ENCODE assay signal across 8 cellular contexts in genomic region chrX:41922125-41922521, GRCh38. TPM values are rescaled to one million over a fixed set of nuclear protein-coding genes. Genes with fewer than 3 reads are reported as not detected.
A peak's percentile ranks its signal among the peaks of the same experiment; 100 is the strongest.
DNase-seq lines count a peak whose midpoint lies in the region; ATAC-seq, FAIRE-seq and TF ChIP-seq lines count a peak whose summit lies in the region.

No MANE protein-coding gene starts in this region.

- peaks cover 31% of the 10 kb centered on the region for H3K27me3 Mint-ChIP-seq in MCF 10A (ENCODE audit: insufficient read depth, unreplicated experiment)

- peak overlapping the region; percentile 88 for H3K27ac Mint-ChIP-seq in MCF 10A (ENCODE audit: low read depth, unreplicated experiment)

- H3K27me3 ChIP-seq in ACC112 (ENCODE audit: insufficient read depth, low read length) = no peaks in the 10 kb centered on the region
- no peaks in the 10 kb centered on the region for H3K27me3 ChIP-seq in suprapubic skin

- no peak overlapping the region for H2AFZ ChIP-seq in ACC112 (ENCODE audit: low read length, unreplicated experiment)

- no peaks in the 10 kb centered on the region for H3K9me3 ChIP-seq in suprapubic skin

- TF ChIP-seq POLR2A in GM12892 (IDR thresholded peaks at IDR 0.05; ENCODE audit: low read depth, low read length) = no peak
- no peak for TF ChIP-seq POLR2A in suprapubic skin (IDR thresholded peaks at IDR 0.05)

- ATAC-seq in GM21515 (IDR thresholded peaks at IDR 0.05; ENCODE audit: unreplicated experiment) = no peak
- ATAC-seq in GM19324 (IDR thresholded peaks at IDR 0.05; ENCODE audit: low FRiP score, unreplicated experiment) = no peak

- 35% methylated on average over 12 of the region's 12 CpGs for WGBS in suprapubic skin

- DNase-seq in GM12892 (ENCODE audit: insufficient read length) (no peak), RKO (ENCODE audit: low spot score) (peak; percentile 50), MCF 10A (ENCODE audit: unreplicated experiment) (peak; percentile 42), medulla oblongata (ENCODE audit: extremely low spot score) (peak; percentile 25), suprapubic skin (ENCODE audit: low spot score in 2 of 2) (no peak)

- no peak for TF ChIP-seq CTCF in MCF 10A (IDR thresholded peaks at IDR 0.05; ENCODE audit: unreplicated experiment)
- no peak for TF ChIP-seq CTCF in suprapubic skin (IDR thresholded peaks at IDR 0.05)

- H3K79me2 ChIP-seq in ACC112 (ENCODE audit: control insufficient read depth, insufficient read depth, low read length, unreplicated experiment) = peaks cover 51% of the 10 kb centered on the region

- H3K4me3 ChIP-seq in ACC112 (ENCODE audit: low read depth, low read length) = peak overlapping the region; percentile 93
- peak overlapping the region; percentile 62 for H3K4me3 ChIP-seq in suprapubic skin

- H3K27ac ChIP-seq in ACC112 (ENCODE audit: low read depth, low read length) (peak overlapping the region; percentile 16), suprapubic skin (peak overlapping the region; percentile 85)

- no peak for TF ChIP-seq EP300 in suprapubic skin (IDR thresholded peaks at IDR 0.05)

- no peaks in the 10 kb centered on the region for H3K4me1 Mint-ChIP-seq in MCF 10A (ENCODE audit: insufficient read depth, unreplicated experiment)

- CTCF ChIA-PET in MCF 10A (lab: Yijun Ruan, JAX) = interaction anchor here (0.7 to 1.1 kb wide), 2 partner anchors 27 to 34 kb away, joined by 3 to 5 read pairs; no protein-coding TSS in a partner anchor

- H3K36me3 ChIP-seq in ACC112 (ENCODE audit: insufficient read depth, low read length) (no peaks in the 10 kb centered on the region), suprapubic skin (no peaks in the 10 kb centered on the region)

- BruUV-seq in MCF 10A (replicated peaks; lab: Mats Ljungman, UMichigan) = no TSS peak

- peak overlapping the region; percentile 82 for H3K4me3 Mint-ChIP-seq in MCF 10A (ENCODE audit: unreplicated experiment)

- peak; percentile 27 for FAIRE-seq in GM12892 (lab: Jason Lieb, UNC)

- POLR2A ChIA-PET in MCF 10A (lab: Yijun Ruan, JAX) = interaction anchor here (0.6 to 1.1 kb wide), 4 partner anchors 16 to 761 kb away, joined by 3 to 6 read pairs (median 3); no protein-coding TSS in a partner anchor

- H3K4me1 ChIP-seq in ACC112 (ENCODE audit: control insufficient read depth, insufficient read depth, low read length, unreplicated experiment) = no peaks in the 10 kb centered on the region
- H3K4me1 ChIP-seq in suprapubic skin = peaks cover 4% of the 10 kb centered on the region

- no peaks in the 10 kb centered on the region for H3K9me3 Mint-ChIP-seq in MCF 10A (ENCODE audit: unreplicated experiment)

- intact Hi-C loops in MCF 10A (cut with micrococcal nuclease) = loop anchor here (5.0 kb wide), 1 partner anchor 125 kb away; no protein-coding TSS in a partner anchor

- H3K36me3 Mint-ChIP-seq in MCF 10A (ENCODE audit: insufficient read depth, unreplicated experiment) = no peaks in the 10 kb centered on the region

RNA-seq across cellular contexts. Expression of gene CASK, which starts 1.2 kb away (rescaled TPM):
- 7.0 TPM for polyA plus RNA-seq in GM12892 (2012; ENCODE audit: missing spikeins)
- total RNA-seq in MCF 10A (2022) = 34.9 and 43.2 TPM in 2 replicates
- total RNA-seq in suprapubic skin = 10 to 100 TPM; 19.4 to 28.6 (median 25.3) TPM

Comparison
In these comparisons a context has a peak if more than half of its experiments do, and no peak if none do; other contexts are left out.
1. DNase-seq: peak in RKO (single experiment), MCF 10A (single experiment) and medulla oblongata (single experiment); none in GM12892 (single experiment) and suprapubic skin (0 of 2).